ENCODE assay signal across 22 cellular contexts in the genomic region with DNA sequence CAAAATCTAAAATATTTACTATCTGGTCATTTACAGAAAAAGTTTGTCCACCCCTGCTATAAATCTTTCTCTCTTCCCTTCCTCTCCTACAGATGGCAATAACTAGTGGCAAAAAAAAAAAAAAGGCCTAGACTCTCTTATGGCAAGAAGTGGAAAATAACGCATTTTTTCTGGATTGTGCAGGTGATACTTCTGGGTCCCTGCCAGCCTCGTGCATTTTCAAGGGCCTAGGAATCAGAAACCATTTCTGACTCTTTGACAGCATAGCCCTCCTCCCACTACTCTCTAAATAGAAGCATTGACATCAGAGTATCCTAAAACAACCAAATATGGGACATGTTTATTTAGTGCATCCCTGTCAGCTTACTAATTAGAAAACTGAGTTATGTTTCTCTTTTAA.
A peak's percentile ranks its signal among the peaks of the same experiment; 100 is the strongest.
DNase-seq lines count a peak whose midpoint lies in the region; TF ChIP-seq lines count a peak whose summit lies in the region.
"Had no signal": no experiment of that assay in that cellular context is flagged by ENCODE, and none has a peak within 500 bp of the region (broad histone marks: within the 10 kb centered on the region; RNA-seq: fewer than 3 reads in every experiment).

No MANE protein-coding gene starts in this region.

- H3K4me1 ChIP-seq in thyroid gland: peaks cover 12 to 13% of the 10 kb centered on the region in 2 donors
- H3K4me1 ChIP-seq: BE2C, body of pancreas had no signal

- no peaks in the 10 kb centered on the region for H3K9me3 ChIP-seq in thyroid gland
- H3K9me3 ChIP-seq: BE2C, body of pancreas, ovary had no signal

- no peak for TF ChIP-seq POLR2A in thyroid gland (IDR thresholded peaks at IDR 0.05)

- no peaks in the 10 kb centered on the region for H3K36me3 ChIP-seq in thyroid gland
- H3K36me3 ChIP-seq: BE2C, ovary had no signal

- WGBS in thyroid gland, 2 donors: 23 to 35% methylated on average over 2 of the region's 2 CpGs

- intact Hi-C loops in thyroid gland (cut with DNase I): no loop called here

- H3K27me3 ChIP-seq in thyroid gland: no peaks in the 10 kb centered on the region
- H3K27me3 ChIP-seq: BE2C, body of pancreas, ovary had no signal

- H3K4me3 ChIP-seq in thyroid gland (replicated peaks in 1 of 3): no peak overlapping the region
- H3K4me3 ChIP-seq: body of pancreas, ovary, PC-9, smooth muscle cell had no signal

- H3K27ac ChIP-seq in thyroid gland: peak overlapping the region; percentile 31 to 94 (median 83)
- H3K27ac ChIP-seq: body of pancreas, epithelial cell of prostate, ovary, PC-9 had no signal

- peak in 1 of 6 experiments; percentile 13 for TF ChIP-seq CTCF in thyroid gland (IDR thresholded peaks at IDR 0.05)

- DNase-seq in NCI-H2107 treated with DMSO at 0.1 percent for 48 hours (lab: John Stamatoyannopoulos, UW; ENCODE audit: unreplicated experiment) (peak; percentile 81), NCI-H2107 (lab: John Stamatoyannopoulos, UW) (no peak), NCI-H2029 (lab: John Stamatoyannopoulos, UW) (peak; percentile 89), NCI-H748 (lab: John Stamatoyannopoulos, UW; ENCODE audit: unreplicated experiment) (peak; percentile 91), thyroid gland (peak; percentile 84 to 90), NCI-H1048 (lab: John Stamatoyannopoulos, UW) (no peak), foreskin melanocyte (no peak), HK-2 (ENCODE audit: unreplicated experiment) (no peak)
- DNase-seq: activated CD4-positive, alpha-beta T cell treated with anti-CD3 and anti-CD28 coated beads for 1 hour; activated CD8-positive, alpha-beta T cell treated with anti-CD3 and anti-CD28 coated beads, Interleukin-2, amount 10 ng/mL, durations not matched to agents 7 days and 5 days; activated gamma-delta T cell treated with Interleukin-2 at 50 U/mL for 16 hours; BE2C; effector CD4-positive, alpha-beta T cell; kidney; NCI-H1436 treated with DMSO at 0.1 percent for 48 hours; NK-92 treated with Interleukin-12 subunit alpha and Interleukin-12 subunit beta, amount 100 ng/mL, for 24 hours; ovary; PC-9; T-cell had no signal

Comparison
In these comparisons a context has a peak if more than half of its experiments do, and no peak if none do; other contexts are left out.
1. DNase-seq: peak in NCI-H2107 treated with DMSO at 0.1 percent for 48 hours (single experiment), NCI-H2029 (single experiment), NCI-H748 (single experiment) and thyroid gland (2 of 2); none in NCI-H2107 (single experiment), NCI-H1048 (single experiment), foreskin melanocyte (single experiment) and HK-2 (single experiment).